8 cellular contexts compared by ENCODE assay signal in genomic region chr9:122213589-122214413, GRCh38. TPM values are rescaled to one million over a fixed set of nuclear protein-coding genes. Genes with fewer than 3 reads are reported as not detected.
DNase-seq lines count a peak whose midpoint lies in the region; ATAC-seq and TF ChIP-seq lines count a peak whose summit lies in the region.

No MANE protein-coding gene starts in this region.

- H3K4me1 ChIP-seq in RWPE2 (ENCODE audit: insufficient read depth, poor library complexity, severe bottlenecking) (no peaks in the 10 kb centered on the region), adrenal gland (replicated peaks in 1 of 2) (peaks cover 11 to 13% of the 10 kb centered on the region in 2 donors)

- TF ChIP-seq CTCF in RWPE2 (IDR thresholded peaks at IDR 0.05; ENCODE audit: poor library complexity, severe bottlenecking) (no peak), adrenal gland (IDR thresholded peaks at IDR 0.05) (no peak)

- H3K4me3 ChIP-seq in Jurkat, Clone E6-1 (ENCODE audit: low read length), result peak overlapping the region; percentile 27
- peak overlapping the region; percentile 42 for H3K4me3 ChIP-seq in RWPE2 (ENCODE audit: severe bottlenecking)
- H3K4me3 ChIP-seq in adrenal gland, result peak overlapping the region in 2 of 4 donors; percentile 8 to 35

- H3K9me3 ChIP-seq in RWPE2 (ENCODE audit: severe bottlenecking) (no peaks in the 10 kb centered on the region), adrenal gland (replicated peaks in 1 of 3) (no peaks in the 10 kb centered on the region)

- TF ChIP-seq POLR2A in adrenal gland (IDR thresholded peaks at IDR 0.05), result no peak

- DNase-seq in Jurkat, Clone E6-1 (ENCODE audit: low read depth, low spot score), result peak; percentile 28
- DNase-seq in RWPE2 (ENCODE audit: low spot score) (peak; percentile 95), adrenal gland (peak; percentile 37 to 64 (median 52)), inferior parietal cortex (ENCODE audit: extremely low spot score) (peak; percentile 22), AG08395 (ENCODE audit: low spot score) (no peak), mucosa of gallbladder (ENCODE audit: low spot score) (no peak)
- DNase-seq in stimulated activated CD4-positive, alpha-beta T cell treated with anti-CD3 and anti-CD28 coated beads, Interleukin-2, amount 100 ng/mL, for 48 hours, result peak; percentile 35 to 58

- ATAC-seq in GM18867 (IDR thresholded peaks at IDR 0.05; ENCODE audit: unreplicated experiment) (peak; percentile 53), RWPE2 (ENCODE audit: low read depth) (peak; percentile 95)

- intact Hi-C loops in adrenal gland (cut with DNase I), result no loop called here

- WGBS in adrenal gland, 4 donors, result 3 to 15% (median 11%) methylated on average over 12 to 93 of the region's 93 CpGs

- H3K36me3 ChIP-seq in RWPE2 (ENCODE audit: low read depth) (no peaks in the 10 kb centered on the region), adrenal gland (replicated peaks in 1 of 2) (no peaks in the 10 kb centered on the region)

- H3K27me3 ChIP-seq in RWPE2 (ENCODE audit: insufficient read depth, poor library complexity, severe bottlenecking) (peaks cover 5% of the 10 kb centered on the region), adrenal gland (peaks cover 50% of the 10 kb centered on the region)

- H3K27ac ChIP-seq in RWPE2 (ENCODE audit: poor library complexity, severe bottlenecking) (peak overlapping the region; percentile 16), adrenal gland (no peak overlapping the region)

RNA-seq across cellular contexts. Expression of gene LHX6, which starts 15.0 kb away (rescaled TPM):
- polyA plus RNA-seq in Jurkat, Clone E6-1 (2012; ENCODE audit: insufficient read depth, insufficient read length), result 0.61 TPM
- total RNA-seq in adrenal gland, result 1 to 10 TPM in 7 of 8 donors, under 1 TPM in 1; 0.48 to 3.6 (median 1.7) TPM
- 1 to 10 TPM in 2 of 3 donors, under 1 TPM in 1; 0.46 to 1.7 (median 1.0) TPM for polyA plus RNA-seq in adrenal gland
- total RNA-seq in mucosa of gallbladder, result 4.5 TPM

RNA-seq across cellular contexts. Expression of gene RBM18, which starts 50.8 kb away (rescaled TPM):
- polyA plus RNA-seq in Jurkat, Clone E6-1 (2012; ENCODE audit: insufficient read depth, insufficient read length), result 42.2 TPM
- total RNA-seq in adrenal gland (10 to 100 TPM in 6 of 8 donors, 1 to 10 TPM in 2; 7.5 to 31.5 (median 16.7) TPM), mucosa of gallbladder (21.3 TPM)
- 10 to 100 TPM in 1 of 3 donors, 1 to 10 TPM in 2; 3.4 to 39.1 (median 5.5) TPM for polyA plus RNA-seq in adrenal gland

RNA-seq across cellular contexts. Expression of gene MRRF, which starts 50.9 kb away (rescaled TPM):
- polyA plus RNA-seq in Jurkat, Clone E6-1 (2012; ENCODE audit: insufficient read depth, insufficient read length), result 39.0 TPM
- 10 to 100 TPM; 24.9 to 54.7 (median 34.0) TPM for total RNA-seq in adrenal gland
- polyA plus RNA-seq in adrenal gland, result 10 to 100 TPM; 34.5 to 66.3 (median 49.3) TPM
- 26.3 TPM for total RNA-seq in mucosa of gallbladder

RNA-seq across cellular contexts. Expression of gene MORN5, which starts 54.1 kb away (rescaled TPM):
- not detected for polyA plus RNA-seq in Jurkat, Clone E6-1 (2012; ENCODE audit: insufficient read depth, insufficient read length)
- total RNA-seq in adrenal gland (1 to 10 TPM in 1 of 8 donors, under 1 TPM in 1, not detected in 6; 0.80 to 1.7 TPM), mucosa of gallbladder (7.8 TPM)
- under 1 TPM in 1 of 3 donors, not detected in 2; 0.81 TPM for polyA plus RNA-seq in adrenal gland

RNA-seq across cellular contexts. Expression of gene NDUFA8, which starts 54.2 kb away (rescaled TPM):
- polyA plus RNA-seq in Jurkat, Clone E6-1 (2012; ENCODE audit: insufficient read depth, insufficient read length), result 130 TPM
- total RNA-seq in adrenal gland, result 10 to 100 TPM; 34.5 to 73.1 (median 69.4) TPM
- 100 to 1,000 TPM in 1 of 3 donors, 10 to 100 TPM in 2; 96.0 to 182 (median 99.1) TPM for polyA plus RNA-seq in adrenal gland
- total RNA-seq in mucosa of gallbladder, result 68.0 TPM

Comparison
In these comparisons a context has a peak if more than half of its experiments do, and no peak if none do; other contexts are left out.
1. DNase-seq: peak in Jurkat, Clone E6-1 (single experiment), RWPE2 (single experiment), adrenal gland (7 of 7), inferior parietal cortex (single experiment) and stimulated activated CD4-positive, alpha-beta T cell treated with anti-CD3 and anti-CD28 coated beads, Interleukin-2, amount 100 ng/mL, for 48 hours (2 of 2); none in AG08395 (single experiment) and mucosa of gallbladder (single experiment).